In genomic region chr1:167663002-167663772, GRCh38 we compare ENCODE assay signal across 9 cellular contexts. TPM values are rescaled to one million over a fixed set of nuclear protein-coding genes. Genes with fewer than 3 reads are reported as not detected.
A peak's percentile ranks its signal among the peaks of the same experiment; 100 is the strongest.
DNase-seq lines count a peak whose midpoint lies in the region; ATAC-seq and TF ChIP-seq lines count a peak whose summit lies in the region.
"Had no signal": no experiment of that assay in that cellular context is flagged by ENCODE, and none has a peak within 500 bp of the region (broad histone marks: within the 10 kb centered on the region; RNA-seq: fewer than 3 reads in every experiment).

No MANE protein-coding gene starts in this region.

- no peaks in the 10 kb centered on the region for H3K27me3 ChIP-seq in neutrophil

- H3K9me3 Mint-ChIP-seq in stimulated activated naive CD8-positive, alpha-beta T cell treated with anti-CD3 and anti-CD28 coated beads, Interleukin-15, Interleukin-2, amounts not matched to agents 100 ng/mL and 50 ng/mL, for 24 hours: no peaks in the 10 kb centered on the region
- no peaks in the 10 kb centered on the region for H3K9me3 Mint-ChIP-seq in IgD-negative memory B cell
- no peaks in the 10 kb centered on the region for H3K9me3 Mint-ChIP-seq in activated T-helper 1 cell treated with anti-CD3 and anti-CD28 coated beads, Interleukin-12 subunit alpha, Interleukin-12 subunit beta, Interleukin-2, Interleukin-4 antibody, amounts not matched to agents 30 ng/mL and 10 ng/mL and 1 ng/mL, durations not matched to agents 14 hours and 24 hours and 36 hours

- H3K36me3 ChIP-seq in neutrophil: peaks cover 39% of the 10 kb centered on the region

- no peaks in the 10 kb centered on the region for H3K9me3 ChIP-seq in neutrophil

- H3K4me1 Mint-ChIP-seq in stimulated activated naive CD8-positive, alpha-beta T cell treated with anti-CD3 and anti-CD28 coated beads, Interleukin-15, Interleukin-2, amounts not matched to agents 100 ng/mL and 50 ng/mL, for 24 hours (ENCODE audit: low read depth): peaks cover 91% of the 10 kb centered on the region
- H3K4me1 Mint-ChIP-seq in IgD-negative memory B cell: peaks cover 67 to 82% (median 79%) of the 10 kb centered on the region in 3 donors
- peaks cover 52% of the 10 kb centered on the region for H3K4me1 Mint-ChIP-seq in activated T-helper 1 cell treated with anti-CD3 and anti-CD28 coated beads, Interleukin-12 subunit alpha, Interleukin-12 subunit beta, Interleukin-2, Interleukin-4 antibody, amounts not matched to agents 30 ng/mL and 10 ng/mL and 1 ng/mL, durations not matched to agents 14 hours and 24 hours and 36 hours (ENCODE audit: low read depth)

- H3K4me1 ChIP-seq in neutrophil (ENCODE audit: control insufficient read depth in 1 of 2, insufficient read depth in 1 of 2, low read depth in 1 of 2, low read length in 1 of 2): peaks cover 30 to 31% of the 10 kb centered on the region in 2 experiments

- H3K4me3 Mint-ChIP-seq in stimulated activated naive CD8-positive, alpha-beta T cell treated with anti-CD3 and anti-CD28 coated beads, Interleukin-15, Interleukin-2, amounts not matched to agents 100 ng/mL and 50 ng/mL, for 24 hours: no peak overlapping the region
- H3K4me3 Mint-ChIP-seq in IgD-negative memory B cell: peak overlapping the region in 1 of 4 donors; percentile 14
- no peak overlapping the region for H3K4me3 Mint-ChIP-seq in activated T-helper 1 cell treated with anti-CD3 and anti-CD28 coated beads, Interleukin-12 subunit alpha, Interleukin-12 subunit beta, Interleukin-2, Interleukin-4 antibody, amounts not matched to agents 30 ng/mL and 10 ng/mL and 1 ng/mL, durations not matched to agents 14 hours and 24 hours and 36 hours

- H3K4me3 ChIP-seq in epithelial cell of proximal tubule (ENCODE audit: low read depth, low read length) (no peak overlapping the region), neutrophil (ENCODE audit: low read depth in 1 of 2, low read length in 1 of 2) (no peak overlapping the region)
- H3K4me3 ChIP-seq: skin epidermis had no signal

- TF ChIP-seq CTCF in epithelial cell of proximal tubule (conservative IDR thresholded peaks at IDR 0.05; ENCODE audit: low read depth, low read length): no peak
- no peak for TF ChIP-seq CTCF in neutrophil (IDR thresholded peaks at IDR 0.05)

- DNase-seq in stimulated activated naive CD8-positive, alpha-beta T cell treated with anti-CD3 and anti-CD28 coated beads, Interleukin-15, Interleukin-2, amounts not matched to agents 100 U/mL and 50 U/mL, for 24 hours: no peak
- DNase-seq in epithelial cell of proximal tubule (ENCODE audit: low read depth) (peak; percentile 9), NCI-H1048 (lab: John Stamatoyannopoulos, UW) (no peak)
- no peak for DNase-seq in activated CD4-positive, alpha-beta T cell treated with anti-CD3 and anti-CD28 coated beads, Interleukin-2, amount 50 U/mL, for 1 hour
- no peak for DNase-seq in activated T-helper 1 cell treated with anti-CD3 and anti-CD28 coated beads, Interleukin-12 subunit alpha, Interleukin-12 subunit beta, Interleukin-2, Interleukin-4 antibody, amounts not matched to agents 30 ng/mL and 10 ng/mL and 1 ng/mL, durations not matched to agents 14 hours and 24 hours and 36 hours (ENCODE audit: low spot score)

- intact Hi-C loops in activated T-helper 1 cell treated with anti-CD3 and anti-CD28 coated beads, Interleukin-12 subunit alpha, Interleukin-12 subunit beta, Interleukin-2, Interleukin-4 antibody, amounts not matched to agents 30 ng/mL and 10 ng/mL and 1 ng/mL, durations not matched to agents 14 hours and 24 hours and 36 hours (cut with micrococcal nuclease): no loop called here

- no peak for ATAC-seq in stimulated activated naive CD8-positive, alpha-beta T cell treated with anti-CD3 and anti-CD28 coated beads, Interleukin-15, Interleukin-2, amounts not matched to agents 100 U/mL and 50 U/mL, for 24 hours

- H3K27ac Mint-ChIP-seq in stimulated activated naive CD8-positive, alpha-beta T cell treated with anti-CD3 and anti-CD28 coated beads, Interleukin-15, Interleukin-2, amounts not matched to agents 100 ng/mL and 50 ng/mL, for 24 hours: peak overlapping the region; percentile 50
- H3K27ac Mint-ChIP-seq in IgD-negative memory B cell: peak overlapping the region in 2 of 3 donors; percentile 46 to 54
- H3K27ac Mint-ChIP-seq in activated T-helper 1 cell treated with anti-CD3 and anti-CD28 coated beads, Interleukin-12 subunit alpha, Interleukin-12 subunit beta, Interleukin-2, Interleukin-4 antibody, amounts not matched to agents 30 ng/mL and 10 ng/mL and 1 ng/mL, durations not matched to agents 14 hours and 24 hours and 36 hours: no peak overlapping the region

- H3K27ac ChIP-seq in neutrophil: peak overlapping the region; percentile 47

- peaks cover 36% of the 10 kb centered on the region for H3K36me3 Mint-ChIP-seq in stimulated activated naive CD8-positive, alpha-beta T cell treated with anti-CD3 and anti-CD28 coated beads, Interleukin-15, Interleukin-2, amounts not matched to agents 100 ng/mL and 50 ng/mL, for 24 hours (ENCODE audit: low read depth)
- H3K36me3 Mint-ChIP-seq in IgD-negative memory B cell: no peaks in the 10 kb centered on the region
- peaks cover 26% of the 10 kb centered on the region for H3K36me3 Mint-ChIP-seq in activated T-helper 1 cell treated with anti-CD3 and anti-CD28 coated beads, Interleukin-12 subunit alpha, Interleukin-12 subunit beta, Interleukin-2, Interleukin-4 antibody, amounts not matched to agents 30 ng/mL and 10 ng/mL and 1 ng/mL, durations not matched to agents 14 hours and 24 hours and 36 hours (ENCODE audit: low read depth)

- H3K27me3 Mint-ChIP-seq in stimulated activated naive CD8-positive, alpha-beta T cell treated with anti-CD3 and anti-CD28 coated beads, Interleukin-15, Interleukin-2, amounts not matched to agents 100 ng/mL and 50 ng/mL, for 24 hours: no peaks in the 10 kb centered on the region
- H3K27me3 Mint-ChIP-seq in IgD-negative memory B cell: no peaks in the 10 kb centered on the region
- H3K27me3 Mint-ChIP-seq in activated T-helper 1 cell treated with anti-CD3 and anti-CD28 coated beads, Interleukin-12 subunit alpha, Interleukin-12 subunit beta, Interleukin-2, Interleukin-4 antibody, amounts not matched to agents 30 ng/mL and 10 ng/mL and 1 ng/mL, durations not matched to agents 14 hours and 24 hours and 36 hours (ENCODE audit: insufficient read depth): no peaks in the 10 kb centered on the region

RNA-seq across cellular contexts. Expression of gene RCSD1, which starts 33.2 kb away (rescaled TPM):
- 249 TPM for polyA plus RNA-seq in IgD-negative memory B cell
- total RNA-seq in epithelial cell of proximal tubule: not detected in 2 replicates
- 78.6 and 81.9 TPM in 2 replicates for total RNA-seq in activated T-helper 1 cell treated with anti-CD3 and anti-CD28 coated beads, Interleukin-12 subunit alpha, Interleukin-12 subunit beta, Interleukin-2, Interleukin-4 antibody, amounts not matched to agents 30 ng/mL and 10 ng/mL and 1 ng/mL, durations not matched to agents 14 hours and 24 hours and 36 hours

RNA-seq across cellular contexts. Expression of gene MPZL1, which starts 58.6 kb away (rescaled TPM):
- polyA plus RNA-seq in IgD-negative memory B cell: 33.8 TPM
- total RNA-seq in epithelial cell of proximal tubule: 43.0 and 66.8 TPM in 2 replicates
- total RNA-seq in activated T-helper 1 cell treated with anti-CD3 and anti-CD28 coated beads, Interleukin-12 subunit alpha, Interleukin-12 subunit beta, Interleukin-2, Interleukin-4 antibody, amounts not matched to agents 30 ng/mL and 10 ng/mL and 1 ng/mL, durations not matched to agents 14 hours and 24 hours and 36 hours: 40.8 and 40.9 TPM in 2 replicates

Comparison
In these comparisons a context has a peak if more than half of its experiments do, and no peak if none do; other contexts are left out.
1. RNA of gene RCSD1, which starts 33.2 kb away (total RNA-seq): 78.6 to 81.9 TPM in activated T-helper 1 cell treated with anti-CD3 and anti-CD28 coated beads, Interleukin-12 subunit alpha, Interleukin-12 subunit beta, Interleukin-2, Interleukin-4 antibody, amounts not matched to agents 30 ng/mL and 10 ng/mL and 1 ng/mL, durations not matched to agents 14 hours and 24 hours and 36 hours; not detected in epithelial cell of proximal tubule; every median in the first group is over 10 times any median in the second.